ENCODE assay signal across 13 cellular contexts in the genomic region with DNA sequence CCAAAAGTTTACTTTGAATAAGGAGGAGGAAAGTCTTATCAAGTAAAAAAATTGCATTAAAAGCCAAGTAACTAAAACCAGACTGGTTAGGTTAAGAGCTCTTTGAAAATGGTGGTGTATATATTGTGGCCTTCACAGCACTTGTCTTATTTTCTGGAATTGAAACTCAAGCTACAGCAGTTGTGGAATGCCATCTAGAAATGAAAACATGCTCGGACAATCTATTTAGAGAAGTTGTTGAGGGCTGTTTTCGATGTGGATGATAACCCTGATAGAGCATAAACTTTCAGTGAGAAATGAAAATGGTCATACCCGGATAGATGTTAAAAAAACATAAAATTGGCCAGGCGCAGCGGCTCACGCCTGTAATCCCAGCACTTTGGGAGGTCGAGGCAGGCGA.
"Had no signal": no experiment of that assay in that cellular context is flagged by ENCODE, and none has a peak within 500 bp of the region (broad histone marks: within the 10 kb centered on the region; RNA-seq: fewer than 3 reads in every experiment).

No MANE protein-coding gene starts in this region.

- FAIRE-seq: kidney had no signal

- H3K36me3 Mint-ChIP-seq: natural killer cell had no signal

- H3K4me3 ChIP-seq: body of pancreas, ovary, skin epidermis, transverse colon had no signal

- H3K27ac Mint-ChIP-seq: activated naive CD4-positive, alpha-beta T cell treated with anti-CD3 and anti-CD28 coated beads, Interleukin-2, amount 10 ng/mL, durations not matched to agents 7 days and 5 days had no signal

- H3K9me3 Mint-ChIP-seq: activated naive CD4-positive, alpha-beta T cell treated with anti-CD3 and anti-CD28 coated beads, Interleukin-2, amount 10 ng/mL, durations not matched to agents 7 days and 5 days; central memory CD8-positive, alpha-beta T cell; natural killer cell had no signal

- H3K27me3 Mint-ChIP-seq: activated naive CD4-positive, alpha-beta T cell treated with anti-CD3 and anti-CD28 coated beads, Interleukin-2, amount 10 ng/mL, durations not matched to agents 7 days and 5 days; central memory CD8-positive, alpha-beta T cell had no signal

- ATAC-seq: body of pancreas, left ventricle myocardium superior, natural killer cell had no signal

- DNase-seq: activated CD4-positive, alpha-beta T cell treated with anti-CD3 and anti-CD28 coated beads for 48 hours; activated naive CD4-positive, alpha-beta T cell treated with anti-CD3 and anti-CD28 coated beads, Interleukin-2, amount 10 ng/mL, durations not matched to agents 7 days and 5 days; amniotic stem cell; body of pancreas; kidney; left ventricle myocardium superior; natural killer cell; ovary; SW 1271; T-helper 9 cell; transverse colon had no signal

- H3K4me3 Mint-ChIP-seq: activated naive CD4-positive, alpha-beta T cell treated with anti-CD3 and anti-CD28 coated beads, Interleukin-2, amount 10 ng/mL, durations not matched to agents 7 days and 5 days; central memory CD8-positive, alpha-beta T cell; natural killer cell had no signal

- H3K27ac ChIP-seq: body of pancreas, ovary, skin epidermis, transverse colon had no signal

- H3K27me3 ChIP-seq: body of pancreas, ovary, transverse colon had no signal

- H3K9me3 ChIP-seq: body of pancreas, ovary, transverse colon had no signal

- H3K36me3 ChIP-seq: ovary, transverse colon had no signal
